8 cellular contexts compared by ENCODE assay signal in the genomic region with DNA sequence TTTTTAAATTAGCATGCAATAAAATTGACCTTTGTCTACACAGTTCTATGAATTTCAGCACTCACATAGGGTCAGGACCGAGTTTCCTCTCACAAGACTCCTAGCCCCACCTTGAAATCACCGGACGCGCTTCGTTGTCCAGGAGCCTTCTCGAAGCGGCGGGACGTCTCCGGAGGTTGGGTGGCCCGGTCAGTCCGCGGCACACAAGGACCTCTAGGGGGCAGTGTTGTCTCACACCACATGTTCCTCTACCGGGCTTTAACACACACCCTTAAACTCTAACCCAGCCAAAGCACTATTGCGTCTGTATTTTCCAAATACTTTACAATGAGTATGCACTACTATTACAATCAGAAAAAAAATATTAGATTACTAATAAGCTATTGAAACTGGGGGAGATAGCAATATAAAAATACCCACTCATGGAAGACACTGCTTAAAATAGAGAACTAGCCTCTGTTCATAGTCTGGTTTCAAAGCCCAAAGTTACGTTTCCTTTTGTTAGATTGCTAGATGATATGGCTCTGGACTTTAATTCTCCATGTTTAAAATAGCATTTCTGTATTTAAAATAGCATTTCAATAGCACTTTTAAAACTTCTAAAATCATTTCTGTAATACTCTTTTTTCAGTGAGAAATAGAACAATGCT. TPM values are rescaled to one million over a fixed set of nuclear protein-coding genes. Genes with fewer than 3 reads are reported as not detected.
A peak's percentile ranks its signal among the peaks of the same experiment; 100 is the strongest.
DNase-seq lines count a peak whose midpoint lies in the region; ATAC-seq, FAIRE-seq and TF ChIP-seq lines count a peak whose summit lies in the region.
"Not testable (repeated sequence)": the region's sequence is repeated elsewhere in the genome, so short reads cannot be mapped to it uniquely, and the experiment has no call there.

No MANE protein-coding gene starts in this region.

- ATAC-seq in A549 = peak; percentile 97 to 100
- ATAC-seq in GM19351 (IDR thresholded peaks at IDR 0.05; ENCODE audit: unreplicated experiment) = peak; percentile 98
- peak; percentile 86 for ATAC-seq in HG02840 (IDR thresholded peaks at IDR 0.05; ENCODE audit: low FRiP score, unreplicated experiment)
- peak; percentile 99 for ATAC-seq in PC-3

- H3K79me2 ChIP-seq in PC-3 (ENCODE audit: low read length) = not testable (repeated sequence)

- H3K36me3 Mint-ChIP-seq in mesothelial cell of epicardium = not testable (repeated sequence)

- intact Hi-C loops in PC-3 (cut with micrococcal nuclease); colonic mucosa (cut with DNase I): not testable (repeated sequence)

- 10% methylated on average over 9 of the region's 16 CpGs for whole genome bisulfite sequencing in A549 (ENCODE audit: missing lambda C conversion rate)

- TF ChIP-seq CTCF in A549 (IDR thresholded peaks at IDR 0.05); PC-3 (conservative IDR thresholded peaks at IDR 0.05; ENCODE audit: low read depth, low read length); mesothelial cell of epicardium (IDR thresholded peaks at IDR 0.05; ENCODE audit: unreplicated experiment): not testable (repeated sequence)
- TF ChIP-seq CTCF in colonic mucosa (IDR thresholded peaks at IDR 0.05) = peak; percentile 22

- TF ChIP-seq RAD21 in A549 (conservative IDR thresholded peaks at IDR 0.05 in 1 of 2, IDR thresholded peaks at IDR 0.05 in 1 of 2) = not testable (repeated sequence)

- not testable (repeated sequence) for H3K4me3 ChIP-seq in A549; PC-3 (ENCODE audit: low read length); colonic mucosa

- not testable (repeated sequence) for DNase-seq in A549 (ENCODE audit: low read depth in 1 of 2, low spot score in 1 of 2); PC-3
- peak; percentile 1 for DNase-seq in activated T-cell treated with anti-CD3 and anti-CD28 coated beads for 1 hour (ENCODE audit: low read depth)
- peak; percentile 84 for DNase-seq in colonic mucosa
- DNase-seq in mesothelial cell of epicardium (ENCODE audit: low spot score in 2 of 2, unreplicated experiment in 2 of 2) = peak; percentile 16 to 38
- DNase-seq in stimulated activated CD4-positive, alpha-beta T cell treated with anti-CD3 and anti-CD28 coated beads, Interleukin-4, amount 100 ng/mL, for 4 hours = peak; percentile 12 to 18

- H3K4me2 ChIP-seq in A549; PC-3 (ENCODE audit: low read length): not testable (repeated sequence)

- H3K27ac ChIP-seq in A549; PC-3 (ENCODE audit: low read length); colonic mucosa: not testable (repeated sequence)

- H3K27me3 ChIP-seq in PC-3 (ENCODE audit: low read length); colonic mucosa: not testable (repeated sequence)

- H3K4me1 Mint-ChIP-seq in mesothelial cell of epicardium = not testable (repeated sequence)

- not testable (repeated sequence) for TF ChIP-seq POLR2A in A549 (IDR thresholded peaks at IDR 0.05; ENCODE audit: low read length)

- TF ChIP-seq EP300 in A549 (IDR thresholded peaks at IDR 0.05) = not testable (repeated sequence)

- not testable (repeated sequence) for H3K4me1 ChIP-seq in A549; PC-3 (ENCODE audit: insufficient read depth, low read length); colonic mucosa

- not testable (repeated sequence) for H3K9me3 ChIP-seq in A549; PC-3 (ENCODE audit: low read length); colonic mucosa

- BruUV-seq in PC-3 (replicated peaks; lab: Mats Ljungman, UMichigan) = not testable (repeated sequence)

- not testable (repeated sequence) for H4K20me1 ChIP-seq in PC-3 (ENCODE audit: low read length)

- H3K9me3 Mint-ChIP-seq in mesothelial cell of epicardium = not testable (repeated sequence)

- not testable (repeated sequence) for H3K27me3 Mint-ChIP-seq in mesothelial cell of epicardium (ENCODE audit: low read depth)

- H3K4me3 Mint-ChIP-seq in mesothelial cell of epicardium = not testable (repeated sequence)

- FAIRE-seq in A549 (lab: Jason Lieb, UNC) = not testable (repeated sequence)

- H3K36me3 ChIP-seq in PC-3 (ENCODE audit: low read depth, low read length); colonic mucosa: not testable (repeated sequence)

- H3K27ac Mint-ChIP-seq in mesothelial cell of epicardium = not testable (repeated sequence)

- POLR2A ChIA-PET in A549 (lab: Yijun Ruan, JAX); PC-3 (lab: Charles Lee; ENCODE audit: unreplicated experiment): not testable (repeated sequence)

- not testable (repeated sequence) for H3K9me2 ChIP-seq in PC-3 (replicated peaks; ENCODE audit: low read length)

- not testable (repeated sequence) for H2AFZ ChIP-seq in PC-3 (ENCODE audit: low read length)

- CTCF ChIA-PET in A549 (lab: Yijun Ruan, JAX); PC-3 (lab: Charles Lee): not testable (repeated sequence)

- H3K9ac ChIP-seq in PC-3 (ENCODE audit: low read length); colonic mucosa (ENCODE audit: low read depth in 2 of 2, low read length in 2 of 2): not testable (repeated sequence)

- H3F3A ChIP-seq in PC-3 (ENCODE audit: low read length, unreplicated experiment) = not testable (repeated sequence)

RNA-seq across cellular contexts. Expression of a gene that starts 56.0 kb away (rescaled TPM):
- 1.6 and 1.9 TPM in 2 replicates for polyA plus RNA-seq in A549 (2011; rRNA removed)
- 0.83 and 1.3 TPM in 2 replicates for polyA plus RNA-seq in A549 (2012; cell fraction: cytosol; rRNA removed)
- polyA plus RNA-seq in A549 (2012; cell fraction: nucleus; rRNA removed) = 2.0 and 2.3 TPM in 2 replicates
- 1.0 to 1.3 TPM (median 1.2 TPM) in 3 replicates for polyA plus RNA-seq in A549 (2017; fragmentation: RNase III; extraction: RNeasy Plus Mini Kit Qiagen cat#74134 plus additional on column Dnase treatment)
- polyA minus RNA-seq in A549 (2011; rRNA and poly(A)+ RNA removed) = 2.1 and 2.3 TPM in 2 replicates
- 1.2 TPM in 1 of 2 replicates, not detected in the other for total RNA-seq in PC-3 (2014; rRNA removed)
- 1 to 10 TPM; 1.8 to 3.3 TPM for total RNA-seq in colonic mucosa
- total RNA-seq in mesothelial cell of epicardium = 10.1 to 11.2 TPM (median 11.0 TPM) in 3 replicates
